In the genomic region with DNA sequence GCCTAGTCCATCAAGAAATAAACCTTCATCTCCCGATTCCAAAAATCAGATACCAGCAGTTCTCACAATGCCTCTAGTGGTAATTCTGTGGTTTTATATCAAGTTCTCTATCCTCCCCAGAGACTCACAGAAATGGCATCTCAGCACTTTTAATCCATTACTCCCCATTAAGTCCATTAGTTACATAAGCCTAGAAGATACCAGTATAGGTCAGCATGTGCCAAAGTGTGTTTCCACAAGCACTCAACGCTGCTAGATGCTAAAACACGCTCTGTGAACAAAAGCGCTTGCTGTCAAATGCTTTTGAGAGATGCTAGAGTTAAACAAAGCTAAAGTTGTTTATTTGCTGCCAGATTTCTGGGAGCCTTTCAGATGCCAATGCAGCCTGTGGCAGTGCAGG, we compare ENCODE assay signal across 29 cellular contexts.
DNase-seq lines count a peak whose midpoint lies in the region; ATAC-seq, FAIRE-seq and TF ChIP-seq lines count a peak whose summit lies in the region.
"Had no signal": no experiment of that assay in that cellular context is flagged by ENCODE, and none has a peak within 500 bp of the region (broad histone marks: within the 10 kb centered on the region; RNA-seq: fewer than 3 reads in every experiment).

No MANE protein-coding gene starts in this region.

- H3K9me3 ChIP-seq in BE2C (no peaks in the 10 kb centered on the region), astrocyte (ENCODE audit: insufficient read depth, low read depth, low read length) (no peaks in the 10 kb centered on the region)
- no peaks in the 10 kb centered on the region for H3K9me3 ChIP-seq in naive thymus-derived CD4-positive, alpha-beta T cell (ENCODE audit: control insufficient read depth in 2 of 3, low read length in 3 of 3)
- H3K9me3 ChIP-seq: body of pancreas, esophagus muscularis mucosa, gastroesophageal sphincter had no signal

- DNase-seq in BE2C (peak; percentile 4), NCI-H128 (lab: John Stamatoyannopoulos, UW; ENCODE audit: unreplicated experiment) (peak; percentile 71), astrocyte (ENCODE audit: low read depth) (peak; percentile 1), ureter (ENCODE audit: low spot score) (no peak), GM10248 (ENCODE audit: extremely low spot score) (no peak), DMS 273 (lab: John Stamatoyannopoulos, UW; ENCODE audit: unreplicated experiment) (no peak)
- no peak for DNase-seq in naive thymus-derived CD4-positive, alpha-beta T cell
- DNase-seq: activated B cell treated with CpG ODN at 0.5 μM for 24 hours; activated CD4-positive, alpha-beta T cell treated with anti-CD3 and anti-CD28 coated beads, Interleukin-2, amount 50 U/mL, for 4 hours; activated CD8-positive, alpha-beta memory T cell treated with anti-CD3 and anti-CD28 coated beads, Interleukin-2, amount 50 U/mL, for 48 hours; DMS 273 treated with DMSO at 0.1 percent for 48 hours; effector CD8-positive, alpha-beta T cell; left cardiac atrium; mesendoderm; naive thymus-derived CD8-positive, alpha-beta T cell; NCI-H1092; NCI-H2029; NCI-H524 treated with DMSO at 0.1 percent for 48 hours; stimulated activated CD8-positive, alpha-beta memory T cell treated with anti-CD3 and anti-CD28 coated beads, Interleukin-4, amount 100 ng/mL, for 48 hours; T-helper 9 cell had no signal

- TF ChIP-seq CTCF in BE2C (IDR thresholded peaks at IDR 0.05; ENCODE audit: low read depth, low read length) (peak; percentile 28), astrocyte (IDR thresholded peaks at IDR 0.05; ENCODE audit: insufficient read depth, low read depth, low read length) (no peak), GM10248 (IDR thresholded peaks at IDR 0.05; ENCODE audit: control extremely low read depth, extremely low read depth, low read depth, missing control alignments) (no peak)

- no peak overlapping the region for H3K27ac ChIP-seq in astrocyte (ENCODE audit: low read depth, low read length)
- no peak overlapping the region for H3K27ac ChIP-seq in naive thymus-derived CD4-positive, alpha-beta T cell (ENCODE audit: low read depth, low read length)
- H3K27ac ChIP-seq: body of pancreas, esophagus muscularis mucosa, gastroesophageal sphincter, HL-60 had no signal

- ATAC-seq in naive thymus-derived CD4-positive, alpha-beta T cell, result no peak
- ATAC-seq in GM19397 (IDR thresholded peaks at IDR 0.05; ENCODE audit: unreplicated experiment), result no peak
- ATAC-seq: body of pancreas; gastroesophageal sphincter; left cardiac atrium; naive thymus-derived CD8-positive, alpha-beta T cell; sciatic nerve; SK-N-SH treated with all-trans-retinoic acid at 6 μM for 48 hours had no signal

- no peak overlapping the region for H3K4me2 ChIP-seq in astrocyte (ENCODE audit: low read length)

- POLR2A ChIA-PET in naive thymus-derived CD4-positive, alpha-beta T cell (lab: Charles Lee), result interaction anchor here (0.7 to 1.3 kb wide), 2 partner anchors 9 to 20 kb away, joined by 3 read pairs; no protein-coding TSS in a partner anchor
- POLR2A ChIA-PET in GM10248 (lab: Yijun Ruan, JAX), result no interaction called here

- no peak overlapping the region for H3K27ac Mint-ChIP-seq in astrocyte (ENCODE audit: unreplicated experiment)
- peak overlapping the region in 5 of 9 donors; percentile 2 to 37 (median 31) for H3K27ac Mint-ChIP-seq in naive thymus-derived CD4-positive, alpha-beta T cell
- H3K27ac Mint-ChIP-seq: activated B cell treated with CpG ODN at 0.5 μM for 24 hours, CD14-positive monocyte had no signal

- H3K4me3 ChIP-seq in BE2C (ENCODE audit: low read depth, low read length) (no peak overlapping the region), astrocyte (ENCODE audit: insufficient read depth, low read depth, low read length) (no peak overlapping the region)
- H3K4me3 ChIP-seq in naive thymus-derived CD4-positive, alpha-beta T cell (ENCODE audit: low read length), result no peak overlapping the region
- H3K4me3 ChIP-seq: body of pancreas, esophagus muscularis mucosa, gastroesophageal sphincter had no signal

- no peaks in the 10 kb centered on the region for H3K4me1 Mint-ChIP-seq in astrocyte (ENCODE audit: low read depth, unreplicated experiment)
- H3K4me1 Mint-ChIP-seq in naive thymus-derived CD4-positive, alpha-beta T cell, result peaks cover 0 to 90% (median 57%) of the 10 kb centered on the region in 7 donors
- H3K4me1 Mint-ChIP-seq: activated B cell treated with CpG ODN at 0.5 μM for 24 hours, CD14-positive monocyte had no signal

- H3K36me3 Mint-ChIP-seq in astrocyte (ENCODE audit: low read depth, unreplicated experiment), result no peaks in the 10 kb centered on the region
- peaks cover 12 to 74% (median 56%) of the 10 kb centered on the region in 5 donors for H3K36me3 Mint-ChIP-seq in naive thymus-derived CD4-positive, alpha-beta T cell
- H3K36me3 Mint-ChIP-seq: CD14-positive monocyte had no signal

- no peak overlapping the region for H3K4me3 Mint-ChIP-seq in astrocyte (ENCODE audit: unreplicated experiment)
- peak overlapping the region in 2 of 10 donors; percentile 6 to 7 for H3K4me3 Mint-ChIP-seq in naive thymus-derived CD4-positive, alpha-beta T cell
- H3K4me3 Mint-ChIP-seq: activated B cell treated with CpG ODN at 0.5 μM for 24 hours; CD14-positive monocyte; naive thymus-derived CD8-positive, alpha-beta T cell had no signal

- H3K79me2 ChIP-seq in astrocyte (ENCODE audit: insufficient read depth, low read length), result no peaks in the 10 kb centered on the region

- H3K27me3 Mint-ChIP-seq in astrocyte (ENCODE audit: low read depth, unreplicated experiment), result no peaks in the 10 kb centered on the region
- H3K27me3 Mint-ChIP-seq in naive thymus-derived CD4-positive, alpha-beta T cell, result no peaks in the 10 kb centered on the region
- H3K27me3 Mint-ChIP-seq: activated B cell treated with CpG ODN at 0.5 μM for 24 hours; naive thymus-derived CD8-positive, alpha-beta T cell had no signal

- H3K36me3 ChIP-seq in BE2C, result no peaks in the 10 kb centered on the region
- H3K36me3 ChIP-seq in astrocyte (ENCODE audit: insufficient read depth, low read length), result no peaks in the 10 kb centered on the region
- peaks cover 0 to 17% (median 0%) of the 10 kb centered on the region in 3 experiments for H3K36me3 ChIP-seq in naive thymus-derived CD4-positive, alpha-beta T cell (ENCODE audit: control insufficient read depth in 2 of 3, insufficient read depth in 3 of 3, low read length in 3 of 3)
- H3K36me3 ChIP-seq: esophagus muscularis mucosa, gastroesophageal sphincter had no signal

- H4K20me1 ChIP-seq in astrocyte (ENCODE audit: insufficient read depth, low read length), result no peaks in the 10 kb centered on the region

- no peak overlapping the region for H2AFZ ChIP-seq in astrocyte (ENCODE audit: low read depth, low read length)

- H3K27me3 ChIP-seq in BE2C (no peaks in the 10 kb centered on the region), astrocyte (ENCODE audit: insufficient read depth, low read length) (no peaks in the 10 kb centered on the region)
- no peaks in the 10 kb centered on the region for H3K27me3 ChIP-seq in naive thymus-derived CD4-positive, alpha-beta T cell (ENCODE audit: control insufficient read depth in 2 of 2, insufficient read depth in 2 of 2, low read length in 2 of 2)
- H3K27me3 ChIP-seq: body of pancreas, esophagus muscularis mucosa, gastroesophageal sphincter had no signal

- no peak for FAIRE-seq in astrocyte (lab: Jason Lieb, UNC)
- FAIRE-seq: GM12891 had no signal

- CTCF ChIA-PET in naive thymus-derived CD4-positive, alpha-beta T cell (lab: Charles Lee), result no interaction called here
- CTCF ChIA-PET in GM10248 (lab: Yijun Ruan, JAX), result interaction anchor here (0.8 kb wide), 1 partner anchor 9 kb away, joined by 3 read pairs; no protein-coding TSS in a partner anchor

- intact Hi-C loops in naive thymus-derived CD4-positive, alpha-beta T cell (cut with micrococcal nuclease), result no loop called here

- H3K9me3 Mint-ChIP-seq in astrocyte (ENCODE audit: unreplicated experiment), result peaks cover 3% of the 10 kb centered on the region
- peaks cover 0 to 10% (median 0%) of the 10 kb centered on the region in 11 donors for H3K9me3 Mint-ChIP-seq in naive thymus-derived CD4-positive, alpha-beta T cell
- H3K9me3 Mint-ChIP-seq: activated B cell treated with CpG ODN at 0.5 μM for 24 hours had no signal

- H3K4me1 ChIP-seq in BE2C (no peaks in the 10 kb centered on the region), astrocyte (ENCODE audit: insufficient read depth, low read length) (no peaks in the 10 kb centered on the region)
- peaks cover 0 to 4% of the 10 kb centered on the region in 2 donors for H3K4me1 ChIP-seq in naive thymus-derived CD4-positive, alpha-beta T cell (ENCODE audit: control insufficient read depth in 2 of 2, insufficient read depth in 2 of 2, low read length in 2 of 2)
- H3K4me1 ChIP-seq: body of pancreas, esophagus muscularis mucosa, gastroesophageal sphincter had no signal

- no peak overlapping the region for H3K9ac ChIP-seq in astrocyte (ENCODE audit: low read length)

Comparison
In these comparisons a context has a peak if more than half of its experiments do, and no peak if none do; other contexts are left out.
1. DNase-seq: peak in BE2C (single experiment), NCI-H128 (single experiment) and astrocyte (single experiment); none in naive thymus-derived CD4-positive, alpha-beta T cell (0 of 9), ureter (single experiment), GM10248 (single experiment) and DMS 273 (single experiment).